In the genomic region with DNA sequence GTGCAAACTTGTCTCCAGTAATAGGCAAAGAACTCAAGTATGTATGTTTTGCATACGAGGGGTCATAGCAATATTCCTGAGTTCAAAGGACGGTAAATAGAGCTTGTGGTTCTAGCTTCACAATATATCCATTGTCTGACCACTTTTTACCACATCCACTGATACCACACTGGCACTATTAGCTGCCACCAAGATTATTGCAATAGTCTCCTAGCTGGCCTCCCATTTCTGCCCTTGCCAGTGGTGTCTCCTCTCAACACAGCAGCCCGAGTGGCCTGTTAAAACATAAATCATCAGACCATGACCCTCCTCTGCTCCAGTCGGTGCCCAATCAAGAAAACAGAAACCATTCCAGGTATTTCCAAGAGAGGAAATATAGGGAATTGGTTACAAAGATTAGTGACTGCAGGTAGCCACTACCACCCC, we compare ENCODE assay signal across 9 cellular contexts. TPM values are rescaled to one million over a fixed set of nuclear protein-coding genes. Genes with fewer than 3 reads are reported as not detected.
DNase-seq lines count a peak whose midpoint lies in the region; ATAC-seq, FAIRE-seq and TF ChIP-seq lines count a peak whose summit lies in the region.
"Had no signal": no experiment of that assay in that cellular context is flagged by ENCODE, and none has a peak within 500 bp of the region (broad histone marks: within the 10 kb centered on the region; RNA-seq: fewer than 3 reads in every experiment).

No MANE protein-coding gene starts in this region.

- peak overlapping the region; percentile 58 for H4K5ac ChIP-seq in IMR-90 (ENCODE audit: low read depth, low read length)

- H4K8ac ChIP-seq in IMR-90 (ENCODE audit: low read depth in 2 of 2, low read length in 2 of 2) = peak overlapping the region; percentile 55 to 83

- H3K4ac ChIP-seq in IMR-90 (ENCODE audit: low read depth, low read length) = peak overlapping the region; percentile 91

- in situ Hi-C loops in IMR-90 (cut with MboI; ENCODE audit: low sequenced_read_pairs) = no loop called here

- WGBS in IMR-90 (ENCODE audit: extremely low coverage in 2 of 2, insufficient read length in 1 of 2), 2 experiments = 100% methylated on average over 1 of the region's 4 CpGs; no CpG with 5 or more reads in 1 of the 2 experiments

- H2BK15ac ChIP-seq in IMR-90 (ENCODE audit: low read depth, low read length) = peak overlapping the region; percentile 90; the same call in 1 of the 3 replicates

- intact Hi-C loops in IMR-90 (cut with micrococcal nuclease) = loop anchor here (1.0 kb wide), 1 partner anchor 68 kb away; no protein-coding TSS in a partner anchor
- intact Hi-C loops in colonic mucosa (cut with DNase I) = no loop called here
- intact Hi-C loops in left lung (cut with DNase I) = no loop called here

- BruUV-seq in IMR-90 (replicated peaks; lab: Mats Ljungman, UMichigan) = no TSS peak

- H2BK120ac ChIP-seq in IMR-90 (ENCODE audit: low read depth, low read length) = peak overlapping the region; percentile 73

- H2AK5ac ChIP-seq in IMR-90 (ENCODE audit: low read depth, low read length) = no peak overlapping the region

- no peaks in the 10 kb centered on the region for H3K79me1 ChIP-seq in IMR-90 (ENCODE audit: low read depth in 1 of 2, low read length in 2 of 2)

- H3K23ac ChIP-seq in IMR-90 (ENCODE audit: low read depth, low read length) = peak overlapping the region; percentile 71

- H2BK20ac ChIP-seq in IMR-90 (ENCODE audit: low read depth, low read length) = peak overlapping the region; percentile 83

- peak overlapping the region; percentile 97 for H2AFZ ChIP-seq in IMR-90 (replicated peaks; ENCODE audit: low read length, poor library complexity)

- no peaks in the 10 kb centered on the region for H4K20me1 ChIP-seq in IMR-90 (ENCODE audit: insufficient read depth, low read length)

- H3K56ac ChIP-seq in IMR-90 (ENCODE audit: extremely low read depth, insufficient read depth, low read length) = no peak overlapping the region

- dilution Hi-C loops in IMR-90 (cut with HindIII; ENCODE audit: low sequenced_read_pairs, unreplicated experiment) = no loop called here

- H3K4me1 ChIP-seq in IMR-90 (ENCODE audit: control insufficient read depth, insufficient read depth, low read length) (peaks cover 10% of the 10 kb centered on the region), colonic mucosa (peaks cover 11% of the 10 kb centered on the region), left lung (peaks cover 0 to 7% of the 10 kb centered on the region in 2 donors), stomach smooth muscle (ENCODE audit: control insufficient read depth, insufficient read depth, low read length) (peaks cover 4% of the 10 kb centered on the region)

- peak overlapping the region; percentile 53; the same call in 1 of the 2 replicates for H3K9ac ChIP-seq in IMR-90 (ENCODE audit: low read depth, low read length)
- peak overlapping the region in 1 of 2 donors; percentile 66 for H3K9ac ChIP-seq in colonic mucosa (ENCODE audit: low read depth in 2 of 2, low read length in 2 of 2)
- H3K9ac ChIP-seq in stomach smooth muscle (ENCODE audit: low read length in 2 of 2) = peak overlapping the region; percentile 37 to 63

- no peak overlapping the region; the same call in 1 of the 2 replicates for H4K91ac ChIP-seq in IMR-90 (ENCODE audit: insufficient read depth, low read depth, low read length)

- POLR2A ChIA-PET in IMR-90 (lab: Charles Lee; ENCODE audit: unreplicated experiment) = interaction anchor here (0.7 kb wide), 1 partner anchor 132 kb away, joined by 3 read pairs; no protein-coding TSS in a partner anchor

- FAIRE-seq in HTR-8/SVneo (lab: Jason Lieb, UNC) = no peak

- H3K14ac ChIP-seq in IMR-90 (replicated peaks; ENCODE audit: low read depth, low read length) = peak overlapping the region; percentile 60

- CTCF ChIA-PET in IMR-90 (lab: Yijun Ruan, JAX) = interaction anchor here (0.6 to 2.5 kb wide), 3 partner anchors 15 to 185 kb away, joined by 3 to 12 read pairs (median 3); no protein-coding TSS in a partner anchor

- peak overlapping the region; percentile 64 for H3K4me2 ChIP-seq in IMR-90 (ENCODE audit: low read depth, low read length)

- ATAC-seq in IMR-90 (ENCODE audit: low read depth) (peak; percentile 41), left lung (peak; percentile 37), HG03025 (IDR thresholded peaks at IDR 0.05; ENCODE audit: low FRiP score, unreplicated experiment) (no peak), HG03175 (IDR thresholded peaks at IDR 0.05; ENCODE audit: unreplicated experiment) (no peak)

- H3K4me3 ChIP-seq in IMR-90 (ENCODE audit: insufficient read depth, low read depth, low read length) (no peak overlapping the region), colonic mucosa (no peak overlapping the region), left lung (no peak overlapping the region), stomach smooth muscle (ENCODE audit: low read length in 2 of 2) (peak overlapping the region; percentile 63 to 69)

- TF ChIP-seq POLR2A in IMR-90 (IDR thresholded peaks at IDR 0.05; ENCODE audit: low read depth, low read length) = no peak

- H3K18ac ChIP-seq in IMR-90 (ENCODE audit: low read depth, low read length) = peak overlapping the region; percentile 61; the same call in 1 of the 2 replicates

- no peak for TF ChIP-seq CTCF in IMR-90 (conservative IDR thresholded peaks at IDR 0.05; ENCODE audit: low read depth, low read length)
- TF ChIP-seq CTCF in colonic mucosa (IDR thresholded peaks at IDR 0.05) = no peak
- TF ChIP-seq CTCF in left lung (IDR thresholded peaks at IDR 0.05) = no peak

- TF ChIP-seq RAD21 in IMR-90 (IDR thresholded peaks at IDR 0.05; ENCODE audit: low read length) = no peak

- H3K27me3 ChIP-seq in IMR-90 (ENCODE audit: control insufficient read depth, insufficient read depth, low read length) = no peaks in the 10 kb centered on the region
- no peaks in the 10 kb centered on the region for H3K27me3 ChIP-seq in colonic mucosa
- H3K27me3 ChIP-seq in left lung = no peaks in the 10 kb centered on the region
- H3K27me3 ChIP-seq in stomach smooth muscle (ENCODE audit: control insufficient read depth in 1 of 2, insufficient read depth in 2 of 2, low read length in 2 of 2) = no peaks in the 10 kb centered on the region

- H3K9me3 ChIP-seq in IMR-90 (ENCODE audit: control insufficient read depth, insufficient read depth, low read length) (no peaks in the 10 kb centered on the region), colonic mucosa (no peaks in the 10 kb centered on the region), left lung (no peaks in the 10 kb centered on the region), stomach smooth muscle (ENCODE audit: control insufficient read depth in 2 of 2, low read length in 2 of 2) (no peaks in the 10 kb centered on the region)

- H3K36me3 ChIP-seq in IMR-90 (ENCODE audit: control insufficient read depth, insufficient read depth, low read length) = no peaks in the 10 kb centered on the region
- no peaks in the 10 kb centered on the region for H3K36me3 ChIP-seq in colonic mucosa
- H3K36me3 ChIP-seq in left lung = no peaks in the 10 kb centered on the region
- no peaks in the 10 kb centered on the region for H3K36me3 ChIP-seq in stomach smooth muscle (ENCODE audit: control insufficient read depth in 2 of 2, insufficient read depth in 2 of 2, low read length in 2 of 2)

- DNase-seq in IMR-90 = no peak
- no peak for DNase-seq in colonic mucosa
- DNase-seq in left lung = no peak
- no peak for DNase-seq in HTR-8/SVneo (ENCODE audit: insufficient read length, low spot score)
- DNase-seq in NCI-H187 treated with DMSO at 0.1 percent for 48 hours (lab: John Stamatoyannopoulos, UW) = no peak
- DNase-seq: activated naive CD8-positive, alpha-beta T cell treated with anti-CD3 and anti-CD28 coated beads, Interleukin-2, amount 10 ng/mL, durations not matched to agents 7 days and 5 days had no signal

- H3K9me1 ChIP-seq in IMR-90 (ENCODE audit: insufficient read depth, low read length) = peaks cover 8% of the 10 kb centered on the region

- peak overlapping the region; percentile 21 for H2BK5ac ChIP-seq in IMR-90 (ENCODE audit: low read depth, low read length, poor library complexity, severe bottlenecking)

- H2AK9ac ChIP-seq in IMR-90 (replicated peaks; ENCODE audit: low read depth, low read length, poor library complexity) = peak overlapping the region; percentile 65

- H3K27ac ChIP-seq in IMR-90 (ENCODE audit: insufficient read depth, low read length) (no peak overlapping the region), colonic mucosa (peak overlapping the region; percentile 86), left lung (no peak overlapping the region), stomach smooth muscle (ENCODE audit: low read length) (peak overlapping the region; percentile 53)

TF ChIP-seq in IMR-90, 13 proteins besides CTCF, POLR2A, EP300 and RAD21 (continues in another document):
- TF ChIP-seq MAFK (IDR thresholded peaks at IDR 0.05; ENCODE audit: low read depth, low read length) = no peak
- TF ChIP-seq, protein P1, sequence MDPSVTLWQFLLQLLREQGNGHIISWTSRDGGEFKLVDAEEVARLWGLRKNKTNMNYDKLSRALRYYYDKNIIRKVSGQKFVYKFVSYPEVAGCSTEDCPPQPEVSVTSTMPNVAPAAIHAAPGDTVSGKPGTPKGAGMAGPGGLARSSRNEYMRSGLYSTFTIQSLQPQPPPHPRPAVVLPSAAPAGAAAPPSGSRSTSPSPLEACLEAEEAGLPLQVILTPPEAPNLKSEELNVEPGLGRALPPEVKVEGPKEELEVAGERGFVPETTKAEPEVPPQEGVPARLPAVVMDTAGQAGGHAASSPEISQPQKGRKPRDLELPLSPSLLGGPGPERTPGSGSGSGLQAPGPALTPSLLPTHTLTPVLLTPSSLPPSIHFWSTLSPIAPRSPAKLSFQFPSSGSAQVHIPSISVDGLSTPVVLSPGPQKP (IDR thresholded peaks at IDR 0.05; ENCODE audit: borderline replicate concordance, low read depth, low read length) = no peak
- no peak for TF ChIP-seq RFX5 (IDR thresholded peaks at IDR 0.05; ENCODE audit: low read depth, low read length)
- TF ChIP-seq, protein P2, sequence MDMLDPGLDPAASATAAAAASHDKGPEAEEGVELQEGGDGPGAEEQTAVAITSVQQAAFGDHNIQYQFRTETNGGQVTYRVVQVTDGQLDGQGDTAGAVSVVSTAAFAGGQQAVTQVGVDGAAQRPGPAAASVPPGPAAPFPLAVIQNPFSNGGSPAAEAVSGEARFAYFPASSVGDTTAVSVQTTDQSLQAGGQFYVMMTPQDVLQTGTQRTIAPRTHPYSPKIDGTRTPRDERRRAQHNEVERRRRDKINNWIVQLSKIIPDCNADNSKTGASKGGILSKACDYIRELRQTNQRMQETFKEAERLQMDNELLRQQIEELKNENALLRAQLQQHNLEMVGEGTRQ (IDR thresholded peaks at IDR 0.05; ENCODE audit: low read depth, low read length) = no peak

RNA-seq across cellular contexts. Expression of a gene that starts 17.0 kb away (rescaled TPM):
- not detected in 2 replicates for total RNA-seq in IMR-90 (2012; rRNA removed)
- polyA plus RNA-seq in IMR-90 (2012; rRNA removed) = not detected in 2 replicates
- not detected in 2 replicates for polyA plus RNA-seq in IMR-90 (2012; cell fraction: cytosol; rRNA removed)
- not detected in 2 replicates for polyA plus RNA-seq in IMR-90 (2012; cell fraction: nucleus; rRNA removed; ENCODE audit: low replicate concordance)
- not detected for total RNA-seq in colonic mucosa
- total RNA-seq in left lung = not detected
- total RNA-seq: activated naive CD8-positive, alpha-beta T cell treated with anti-CD3 and anti-CD28 coated beads, Interleukin-2, amount 10 ng/mL, durations not matched to agents 7 days and 5 days had no signal

RNA-seq across cellular contexts. Expression of a gene that starts 20.7 kb away (rescaled TPM):
- total RNA-seq in IMR-90 (2012; rRNA removed) = 8.6 and 13.9 TPM in 2 replicates
- polyA plus RNA-seq in IMR-90 (2012; rRNA removed) = 4.5 and 4.9 TPM in 2 replicates
- polyA plus RNA-seq in IMR-90 (2012; cell fraction: cytosol; rRNA removed) = 0.87 and 1.1 TPM in 2 replicates
- polyA plus RNA-seq in IMR-90 (2012; cell fraction: nucleus; rRNA removed; ENCODE audit: low replicate concordance) = 0.63 and 2.5 TPM in 2 replicates
- total RNA-seq in colonic mucosa = 100 to 1,000 TPM in 1 of 2 donors, 10 to 100 TPM in 1; 96.2 to 105 TPM
- total RNA-seq in left lung = 1 to 10 TPM; 5.2 to 5.9 TPM

Comparison
In these comparisons a context has a peak if more than half of its experiments do, and no peak if none do; other contexts are left out.
1. ATAC-seq: peak in IMR-90 (single experiment) and left lung (single experiment); none in HG03025 (single experiment) and HG03175 (single experiment).
2. H3K27ac ChIP-seq: peak in colonic mucosa (single experiment) and stomach smooth muscle (single experiment); none in IMR-90 (single experiment) and left lung (0 of 2).
3. H3K4me3 ChIP-seq: peak in stomach smooth muscle (2 of 2); none in IMR-90 (single experiment), colonic mucosa (single experiment) and left lung (0 of 2).